ENCODE assay signal across 1 cellular context in the genomic region with DNA sequence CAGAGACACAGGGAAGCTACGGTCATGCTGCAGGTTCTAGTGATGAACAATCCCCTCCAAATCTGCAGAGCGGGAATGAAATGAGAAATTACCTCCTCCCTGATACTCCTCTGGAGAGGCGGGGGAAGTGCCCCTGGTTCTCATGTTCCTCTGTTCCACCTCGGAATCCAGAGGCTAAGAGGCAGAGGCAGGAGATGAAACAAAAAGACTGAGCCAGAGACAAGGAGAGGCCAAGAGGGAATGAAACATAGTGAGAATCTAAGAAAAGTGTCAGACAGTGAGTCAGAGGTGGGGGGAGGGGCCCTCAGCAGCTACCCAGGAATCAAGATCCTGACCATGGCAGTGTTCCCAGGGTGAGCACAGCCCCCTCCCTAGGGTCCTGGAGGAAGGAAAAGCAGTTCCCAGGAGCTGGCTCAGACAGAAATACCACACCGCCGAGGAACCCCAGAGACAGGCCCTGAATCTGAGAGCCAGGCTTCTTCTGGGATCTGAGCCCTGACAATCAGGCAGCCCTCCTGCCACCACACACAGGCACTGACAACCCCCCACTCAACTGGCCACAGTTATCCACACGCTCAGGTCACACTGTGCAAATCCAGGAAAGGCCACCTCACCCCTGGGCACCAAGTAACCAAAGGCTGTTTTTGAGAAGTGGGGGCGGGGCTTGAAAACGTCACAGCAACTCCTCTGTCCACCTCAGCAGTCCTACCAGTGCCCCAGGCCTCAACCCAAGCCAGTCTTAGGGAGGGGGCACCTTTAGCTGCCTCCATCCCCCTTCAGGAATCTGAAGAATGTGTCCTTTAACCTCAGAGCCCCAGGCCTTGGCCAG.
A peak's percentile ranks its signal among the peaks of the same experiment; 100 is the strongest.
TF ChIP-seq lines count a peak whose summit lies in the region.

No MANE protein-coding gene starts in this region.

TF ChIP-seq in HCT116, 20 proteins besides CTCF, POLR2A, EP300 and RAD21:
- TF ChIP-seq TCF7L2 (IDR thresholded peaks at IDR 0.05; ENCODE audit: borderline replicate concordance, extremely low read depth, insufficient read depth, insufficient read length) (peak; percentile 24), POLR2AphosphoS5 (IDR thresholded peaks at IDR 0.05; ENCODE audit: low read depth, low read length) (0 out of 2 replicates have a peak, but pooled peaks have one; percentile 33), YY1 (IDR thresholded peaks at IDR 0.05; ENCODE audit: extremely low read depth, insufficient replicate concordance, low read depth, low read length) (no peak)
- TF ChIP-seq, protein P1, sequence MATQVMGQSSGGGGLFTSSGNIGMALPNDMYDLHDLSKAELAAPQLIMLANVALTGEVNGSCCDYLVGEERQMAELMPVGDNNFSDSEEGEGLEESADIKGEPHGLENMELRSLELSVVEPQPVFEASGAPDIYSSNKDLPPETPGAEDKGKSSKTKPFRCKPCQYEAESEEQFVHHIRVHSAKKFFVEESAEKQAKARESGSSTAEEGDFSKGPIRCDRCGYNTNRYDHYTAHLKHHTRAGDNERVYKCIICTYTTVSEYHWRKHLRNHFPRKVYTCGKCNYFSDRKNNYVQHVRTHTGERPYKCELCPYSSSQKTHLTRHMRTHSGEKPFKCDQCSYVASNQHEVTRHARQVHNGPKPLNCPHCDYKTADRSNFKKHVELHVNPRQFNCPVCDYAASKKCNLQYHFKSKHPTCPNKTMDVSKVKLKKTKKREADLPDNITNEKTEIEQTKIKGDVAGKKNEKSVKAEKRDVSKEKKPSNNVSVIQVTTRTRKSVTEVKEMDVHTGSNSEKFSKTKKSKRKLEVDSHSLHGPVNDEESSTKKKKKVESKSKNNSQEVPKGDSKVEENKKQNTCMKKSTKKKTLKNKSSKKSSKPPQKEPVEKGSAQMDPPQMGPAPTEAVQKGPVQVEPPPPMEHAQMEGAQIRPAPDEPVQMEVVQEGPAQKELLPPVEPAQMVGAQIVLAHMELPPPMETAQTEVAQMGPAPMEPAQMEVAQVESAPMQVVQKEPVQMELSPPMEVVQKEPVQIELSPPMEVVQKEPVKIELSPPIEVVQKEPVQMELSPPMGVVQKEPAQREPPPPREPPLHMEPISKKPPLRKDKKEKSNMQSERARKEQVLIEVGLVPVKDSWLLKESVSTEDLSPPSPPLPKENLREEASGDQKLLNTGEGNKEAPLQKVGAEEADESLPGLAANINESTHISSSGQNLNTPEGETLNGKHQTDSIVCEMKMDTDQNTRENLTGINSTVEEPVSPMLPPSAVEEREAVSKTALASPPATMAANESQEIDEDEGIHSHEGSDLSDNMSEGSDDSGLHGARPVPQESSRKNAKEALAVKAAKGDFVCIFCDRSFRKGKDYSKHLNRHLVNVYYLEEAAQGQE (IDR thresholded peaks at IDR 0.05; ENCODE audit: low read depth) = no peak
TF ChIP-seq in HCT116: peak in this region for 2.
